Comparison of ENCODE assay signal across 1 cellular context in the genomic region with DNA sequence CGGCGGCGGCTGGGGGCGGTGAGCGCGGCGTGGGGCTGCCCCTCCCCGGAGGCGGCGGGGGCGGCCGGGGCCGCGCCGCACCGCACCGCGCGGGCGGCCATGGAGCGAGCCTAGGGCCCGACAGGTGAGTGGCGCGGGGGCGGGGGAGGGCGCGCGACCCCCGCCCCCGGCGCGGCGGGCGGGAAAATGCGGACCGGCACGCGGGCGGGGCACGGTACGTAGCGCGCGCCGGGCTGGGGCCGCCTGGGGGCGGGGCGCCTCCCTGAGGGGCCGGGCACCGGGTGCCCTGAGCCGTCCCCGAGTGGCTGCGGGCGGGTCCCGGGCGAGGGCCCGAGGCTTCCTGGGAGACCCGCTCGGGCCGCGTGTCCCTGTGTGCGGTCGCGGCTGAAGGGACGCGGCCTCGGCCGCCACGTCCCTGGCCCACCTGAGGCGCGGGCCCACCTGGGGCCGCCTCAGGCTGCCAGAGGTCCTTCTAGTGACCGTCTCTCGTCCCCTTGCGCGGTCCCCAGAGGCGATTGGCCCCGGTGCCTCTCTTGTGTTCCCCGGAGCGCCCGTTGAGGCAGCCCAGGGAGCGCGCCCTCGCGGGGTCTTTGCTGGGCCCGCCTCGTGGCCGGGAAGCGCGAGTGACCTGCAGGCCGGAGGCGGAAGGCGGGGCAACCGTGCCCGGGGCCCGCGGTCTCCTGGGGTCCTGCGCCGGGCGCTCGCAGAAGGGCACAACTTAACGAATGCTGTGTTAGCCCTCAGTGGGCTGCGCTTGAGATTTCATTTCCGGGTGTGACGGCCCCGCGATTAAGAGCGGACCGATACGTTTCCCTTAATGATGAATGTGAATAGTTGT.
TF ChIP-seq lines count a peak whose summit lies in the region.

No MANE protein-coding gene starts in this region.

TF ChIP-seq in HepG2, 621 proteins besides CTCF, POLR2A, EP300 and RAD21 (continued from another document and continues in another):
- TF ChIP-seq, protein P1, sequence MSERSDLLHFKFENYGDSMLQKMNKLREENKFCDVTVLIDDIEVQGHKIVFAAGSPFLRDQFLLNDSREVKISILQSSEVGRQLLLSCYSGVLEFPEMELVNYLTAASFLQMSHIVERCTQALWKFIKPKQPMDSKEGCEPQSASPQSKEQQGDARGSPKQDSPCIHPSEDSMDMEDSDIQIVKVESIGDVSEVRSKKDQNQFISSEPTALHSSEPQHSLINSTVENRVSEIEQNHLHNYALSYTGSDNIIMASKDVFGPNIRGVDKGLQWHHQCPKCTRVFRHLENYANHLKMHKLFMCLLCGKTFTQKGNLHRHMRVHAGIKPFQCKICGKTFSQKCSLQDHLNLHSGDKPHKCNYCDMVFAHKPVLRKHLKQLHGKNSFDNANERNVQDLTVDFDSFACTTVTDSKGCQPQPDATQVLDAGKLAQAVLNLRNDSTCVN (CRISPR knock-in tag; IDR thresholded peaks at IDR 0.05; ENCODE audit: borderline replicate concordance) = 0 out of 2 replicates have a peak, but pooled peaks have one; percentile 40
- TF ChIP-seq ZNF550 (CRISPR knock-in tag; IDR thresholded peaks at IDR 0.05; ENCODE audit: borderline replicate concordance) (no peak), SIX4 (CRISPR knock-in tag; IDR thresholded peaks at IDR 0.05) (no peak), ZNF589 (CRISPR knock-in tag; conservative IDR thresholded peaks at IDR 0.05) (peak; percentile 88; the same call in 1 of the 2 replicates), ZNF20 (CRISPR knock-in tag; IDR thresholded peaks at IDR 0.05) (no peak), CENPT (CRISPR knock-in tag; IDR thresholded peaks at IDR 0.05; ENCODE audit: low read depth) (no peak), NR1H2 (CRISPR knock-in tag; IDR thresholded peaks at IDR 0.05; ENCODE audit: borderline replicate concordance, low read depth) (no peak), ZNF878 (CRISPR knock-in tag; IDR thresholded peaks at IDR 0.05) (0 out of 2 replicates have a peak, but pooled peaks have one; percentile 29), BCL6 (CRISPR knock-in tag; IDR thresholded peaks at IDR 0.05) (no peak), ZNF484 (CRISPR knock-in tag; IDR thresholded peaks at IDR 0.05; ENCODE audit: borderline replicate concordance, low read depth) (no peak), ZFP90 (CRISPR knock-in tag; IDR thresholded peaks at IDR 0.05; ENCODE audit: borderline replicate concordance) (no peak), SRSF1 (optimal IDR thresholded peaks at IDR 0.05; ENCODE audit: low read depth, low read length) (no peak), CENPX (CRISPR knock-in tag; IDR thresholded peaks at IDR 0.05) (no peak), ZNF562 (CRISPR knock-in tag; IDR thresholded peaks at IDR 0.05; ENCODE audit: borderline replicate concordance) (no peak), ZNF317 (CRISPR knock-in tag; IDR thresholded peaks at IDR 0.05) (no peak), SP4 (CRISPR knock-in tag; IDR thresholded peaks at IDR 0.05) (peak; percentile 91), SOX6 (IDR thresholded peaks at IDR 0.05) (no peak), SOX6 (CRISPR knock-in tag; IDR thresholded peaks at IDR 0.05) (peak; percentile 12; the same call in 1 of the 2 replicates), NCOA1 (CRISPR knock-in tag; IDR thresholded peaks at IDR 0.05) (no peak), BHLHE40 (IDR thresholded peaks at IDR 0.05; ENCODE audit: low read length) (no peak), ELF4 (CRISPR knock-in tag; IDR thresholded peaks at IDR 0.05; ENCODE audit: borderline replicate concordance) (no peak), STAG1 (CRISPR knock-in tag; IDR thresholded peaks at IDR 0.05) (0 out of 2 replicates have a peak, but pooled peaks have one; percentile 4), KLF16 (CRISPR knock-in tag; IDR thresholded peaks at IDR 0.05) (peak in 1 of 2 experiments; percentile 80; a peak in 1 of 4 replicates), POLR2AphosphoS5 (IDR thresholded peaks at IDR 0.05; ENCODE audit: low read depth, low read length) (peak; percentile 66), GLI4 (CRISPR knock-in tag; IDR thresholded peaks at IDR 0.05; ENCODE audit: borderline replicate concordance) (0 out of 2 replicates have a peak, but pooled peaks have one; percentile 47), HOXA3 (CRISPR knock-in tag; IDR thresholded peaks at IDR 0.05) (peak; percentile 50), SMYD3 (CRISPR knock-in tag; IDR thresholded peaks at IDR 0.05) (no peak), TRIM24 (CRISPR knock-in tag; IDR thresholded peaks at IDR 0.05) (no peak), PHF5A (CRISPR knock-in tag; IDR thresholded peaks at IDR 0.05; ENCODE audit: low read depth, unreplicated experiment) (no peak), ZNF17 (CRISPR knock-in tag; IDR thresholded peaks at IDR 0.05) (no peak)
- TF ChIP-seq, protein P2, sequence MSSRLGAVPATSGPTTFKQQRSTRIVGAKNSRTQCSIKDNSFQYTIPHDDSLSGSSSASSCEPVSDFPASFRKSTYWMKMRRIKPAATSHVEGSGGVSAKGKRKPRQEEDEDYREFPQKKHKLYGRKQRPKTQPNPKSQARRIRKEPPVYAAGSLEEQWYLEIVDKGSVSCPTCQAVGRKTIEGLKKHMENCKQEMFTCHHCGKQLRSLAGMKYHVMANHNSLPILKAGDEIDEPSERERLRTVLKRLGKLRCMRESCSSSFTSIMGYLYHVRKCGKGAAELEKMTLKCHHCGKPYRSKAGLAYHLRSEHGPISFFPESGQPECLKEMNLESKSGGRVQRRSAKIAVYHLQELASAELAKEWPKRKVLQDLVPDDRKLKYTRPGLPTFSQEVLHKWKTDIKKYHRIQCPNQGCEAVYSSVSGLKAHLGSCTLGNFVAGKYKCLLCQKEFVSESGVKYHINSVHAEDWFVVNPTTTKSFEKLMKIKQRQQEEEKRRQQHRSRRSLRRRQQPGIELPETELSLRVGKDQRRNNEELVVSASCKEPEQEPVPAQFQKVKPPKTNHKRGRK (CRISPR knock-in tag; IDR thresholded peaks at IDR 0.05) = no peak
- TF ChIP-seq, protein P3, sequence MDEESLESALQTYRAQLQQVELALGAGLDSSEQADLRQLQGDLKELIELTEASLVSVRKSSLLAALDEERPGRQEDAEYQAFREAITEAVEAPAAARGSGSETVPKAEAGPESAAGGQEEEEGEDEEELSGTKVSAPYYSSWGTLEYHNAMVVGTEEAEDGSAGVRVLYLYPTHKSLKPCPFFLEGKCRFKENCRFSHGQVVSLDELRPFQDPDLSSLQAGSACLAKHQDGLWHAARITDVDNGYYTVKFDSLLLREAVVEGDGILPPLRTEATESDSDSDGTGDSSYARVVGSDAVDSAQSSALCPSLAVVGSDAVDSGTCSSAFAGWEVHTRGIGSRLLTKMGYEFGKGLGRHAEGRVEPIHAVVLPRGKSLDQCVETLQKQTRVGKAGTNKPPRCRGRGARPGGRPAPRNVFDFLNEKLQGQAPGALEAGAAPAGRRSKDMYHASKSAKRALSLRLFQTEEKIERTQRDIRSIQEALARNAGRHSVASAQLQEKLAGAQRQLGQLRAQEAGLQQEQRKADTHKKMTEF (CRISPR knock-in tag; IDR thresholded peaks at IDR 0.05) = peak; percentile 80; the same call in 1 of the 2 replicates
- TF ChIP-seq, protein P4, sequence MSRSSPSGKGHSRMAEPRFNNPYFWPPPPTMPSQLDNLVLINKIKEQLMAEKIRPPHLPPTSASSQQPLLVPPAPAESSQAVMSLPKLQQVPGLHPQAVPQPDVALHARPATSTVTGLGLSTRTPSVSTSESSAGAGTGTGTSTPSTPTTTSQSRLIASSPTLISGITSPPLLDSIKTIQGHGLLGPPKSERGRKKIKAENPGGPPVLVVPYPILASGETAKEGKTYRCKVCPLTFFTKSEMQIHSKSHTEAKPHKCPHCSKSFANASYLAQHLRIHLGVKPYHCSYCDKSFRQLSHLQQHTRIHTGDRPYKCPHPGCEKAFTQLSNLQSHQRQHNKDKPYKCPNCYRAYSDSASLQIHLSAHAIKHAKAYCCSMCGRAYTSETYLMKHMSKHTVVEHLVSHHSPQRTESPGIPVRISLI (CRISPR knock-in tag; IDR thresholded peaks at IDR 0.05; ENCODE audit: borderline replicate concordance) = no peak
- TF ChIP-seq, protein P5, sequence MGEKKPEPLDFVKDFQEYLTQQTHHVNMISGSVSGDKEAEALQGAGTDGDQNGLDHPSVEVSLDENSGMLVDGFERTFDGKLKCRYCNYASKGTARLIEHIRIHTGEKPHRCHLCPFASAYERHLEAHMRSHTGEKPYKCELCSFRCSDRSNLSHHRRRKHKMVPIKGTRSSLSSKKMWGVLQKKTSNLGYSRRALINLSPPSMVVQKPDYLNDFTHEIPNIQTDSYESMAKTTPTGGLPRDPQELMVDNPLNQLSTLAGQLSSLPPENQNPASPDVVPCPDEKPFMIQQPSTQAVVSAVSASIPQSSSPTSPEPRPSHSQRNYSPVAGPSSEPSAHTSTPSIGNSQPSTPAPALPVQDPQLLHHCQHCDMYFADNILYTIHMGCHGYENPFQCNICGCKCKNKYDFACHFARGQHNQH (CRISPR knock-in tag; IDR thresholded peaks at IDR 0.05) = 0 out of 2 replicates have a peak, but pooled peaks have one; percentile 55
- TF ChIP-seq, protein P6, sequence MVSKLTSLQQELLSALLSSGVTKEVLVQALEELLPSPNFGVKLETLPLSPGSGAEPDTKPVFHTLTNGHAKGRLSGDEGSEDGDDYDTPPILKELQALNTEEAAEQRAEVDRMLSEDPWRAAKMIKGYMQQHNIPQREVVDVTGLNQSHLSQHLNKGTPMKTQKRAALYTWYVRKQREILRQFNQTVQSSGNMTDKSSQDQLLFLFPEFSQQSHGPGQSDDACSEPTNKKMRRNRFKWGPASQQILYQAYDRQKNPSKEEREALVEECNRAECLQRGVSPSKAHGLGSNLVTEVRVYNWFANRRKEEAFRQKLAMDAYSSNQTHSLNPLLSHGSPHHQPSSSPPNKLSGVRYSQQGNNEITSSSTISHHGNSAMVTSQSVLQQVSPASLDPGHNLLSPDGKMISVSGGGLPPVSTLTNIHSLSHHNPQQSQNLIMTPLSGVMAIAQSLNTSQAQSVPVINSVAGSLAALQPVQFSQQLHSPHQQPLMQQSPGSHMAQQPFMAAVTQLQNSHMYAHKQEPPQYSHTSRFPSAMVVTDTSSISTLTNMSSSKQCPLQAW (CRISPR knock-in tag; IDR thresholded peaks at IDR 0.05) = no peak
- TF ChIP-seq, protein P7, sequence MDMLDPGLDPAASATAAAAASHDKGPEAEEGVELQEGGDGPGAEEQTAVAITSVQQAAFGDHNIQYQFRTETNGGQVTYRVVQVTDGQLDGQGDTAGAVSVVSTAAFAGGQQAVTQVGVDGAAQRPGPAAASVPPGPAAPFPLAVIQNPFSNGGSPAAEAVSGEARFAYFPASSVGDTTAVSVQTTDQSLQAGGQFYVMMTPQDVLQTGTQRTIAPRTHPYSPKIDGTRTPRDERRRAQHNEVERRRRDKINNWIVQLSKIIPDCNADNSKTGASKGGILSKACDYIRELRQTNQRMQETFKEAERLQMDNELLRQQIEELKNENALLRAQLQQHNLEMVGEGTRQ (IDR thresholded peaks at IDR 0.05; ENCODE audit: low read depth, low read length) = no peak
- TF ChIP-seq, protein P7 (CRISPR knock-in tag; IDR thresholded peaks at IDR 0.05; ENCODE audit: borderline replicate concordance) = no peak
- TF ChIP-seq, protein P8, sequence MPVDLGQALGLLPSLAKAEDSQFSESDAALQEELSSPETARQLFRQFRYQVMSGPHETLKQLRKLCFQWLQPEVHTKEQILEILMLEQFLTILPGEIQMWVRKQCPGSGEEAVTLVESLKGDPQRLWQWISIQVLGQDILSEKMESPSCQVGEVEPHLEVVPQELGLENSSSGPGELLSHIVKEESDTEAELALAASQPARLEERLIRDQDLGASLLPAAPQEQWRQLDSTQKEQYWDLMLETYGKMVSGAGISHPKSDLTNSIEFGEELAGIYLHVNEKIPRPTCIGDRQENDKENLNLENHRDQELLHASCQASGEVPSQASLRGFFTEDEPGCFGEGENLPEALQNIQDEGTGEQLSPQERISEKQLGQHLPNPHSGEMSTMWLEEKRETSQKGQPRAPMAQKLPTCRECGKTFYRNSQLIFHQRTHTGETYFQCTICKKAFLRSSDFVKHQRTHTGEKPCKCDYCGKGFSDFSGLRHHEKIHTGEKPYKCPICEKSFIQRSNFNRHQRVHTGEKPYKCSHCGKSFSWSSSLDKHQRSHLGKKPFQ (CRISPR knock-in tag; IDR thresholded peaks at IDR 0.05; ENCODE audit: insufficient replicate concordance) = peak; percentile 61
- TF ChIP-seq, protein P9, sequence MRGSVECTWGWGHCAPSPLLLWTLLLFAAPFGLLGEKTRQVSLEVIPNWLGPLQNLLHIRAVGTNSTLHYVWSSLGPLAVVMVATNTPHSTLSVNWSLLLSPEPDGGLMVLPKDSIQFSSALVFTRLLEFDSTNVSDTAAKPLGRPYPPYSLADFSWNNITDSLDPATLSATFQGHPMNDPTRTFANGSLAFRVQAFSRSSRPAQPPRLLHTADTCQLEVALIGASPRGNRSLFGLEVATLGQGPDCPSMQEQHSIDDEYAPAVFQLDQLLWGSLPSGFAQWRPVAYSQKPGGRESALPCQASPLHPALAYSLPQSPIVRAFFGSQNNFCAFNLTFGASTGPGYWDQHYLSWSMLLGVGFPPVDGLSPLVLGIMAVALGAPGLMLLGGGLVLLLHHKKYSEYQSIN (CRISPR knock-in tag; IDR thresholded peaks at IDR 0.05; ENCODE audit: borderline replicate concordance) = no peak
- TF ChIP-seq, protein P10, sequence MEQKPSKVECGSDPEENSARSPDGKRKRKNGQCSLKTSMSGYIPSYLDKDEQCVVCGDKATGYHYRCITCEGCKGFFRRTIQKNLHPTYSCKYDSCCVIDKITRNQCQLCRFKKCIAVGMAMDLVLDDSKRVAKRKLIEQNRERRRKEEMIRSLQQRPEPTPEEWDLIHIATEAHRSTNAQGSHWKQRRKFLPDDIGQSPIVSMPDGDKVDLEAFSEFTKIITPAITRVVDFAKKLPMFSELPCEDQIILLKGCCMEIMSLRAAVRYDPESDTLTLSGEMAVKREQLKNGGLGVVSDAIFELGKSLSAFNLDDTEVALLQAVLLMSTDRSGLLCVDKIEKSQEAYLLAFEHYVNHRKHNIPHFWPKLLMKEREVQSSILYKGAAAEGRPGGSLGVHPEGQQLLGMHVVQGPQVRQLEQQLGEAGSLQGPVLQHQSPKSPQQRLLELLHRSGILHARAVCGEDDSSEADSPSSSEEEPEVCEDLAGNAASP (CRISPR knock-in tag; IDR thresholded peaks at IDR 0.05; ENCODE audit: borderline replicate concordance) = peak; percentile 46; the same call in 1 of the 2 replicates
